Comparison of ENCODE assay signal across 19 cellular contexts in genomic region chr11:45676522-45677095, GRCh38. TPM values are rescaled to one million over a fixed set of nuclear protein-coding genes. Genes with fewer than 3 reads are reported as not detected.
DNase-seq lines count a peak whose midpoint lies in the region; ATAC-seq and TF ChIP-seq lines count a peak whose summit lies in the region.
"Had no signal": no experiment of that assay in that cellular context is flagged by ENCODE, and none has a peak within 500 bp of the region (broad histone marks: within the 10 kb centered on the region; RNA-seq: fewer than 3 reads in every experiment).

No MANE protein-coding gene starts in this region.

- H3K27ac ChIP-seq in neural progenitor cell (no peak overlapping the region), endodermal cell (ENCODE audit: low read depth, low read length) (no peak overlapping the region), upper lobe of left lung (no peak overlapping the region)
- H3K27ac ChIP-seq: C4-2B, skin epidermis had no signal

- no peak overlapping the region for H3K4me2 ChIP-seq in neural progenitor cell
- H3K4me2 ChIP-seq: GM23338 had no signal

- no peaks in the 10 kb centered on the region for H3K36me3 Mint-ChIP-seq in neural progenitor cell
- no peaks in the 10 kb centered on the region for H3K36me3 Mint-ChIP-seq in endodermal cell (ENCODE audit: low read depth)

- H3K9me3 ChIP-seq in neural progenitor cell (ENCODE audit: low read depth) (no peaks in the 10 kb centered on the region), endodermal cell (ENCODE audit: control insufficient read depth, low read length) (no peaks in the 10 kb centered on the region), upper lobe of left lung (no peaks in the 10 kb centered on the region)

- H3K4me3 ChIP-seq in neural progenitor cell: no peak overlapping the region
- no peak overlapping the region for H3K4me3 ChIP-seq in endodermal cell (ENCODE audit: low read length)
- H3K4me3 ChIP-seq in upper lobe of left lung: no peak overlapping the region
- H3K4me3 ChIP-seq: GM23338, skin epidermis had no signal

- no peak for TF ChIP-seq EP300 in upper lobe of left lung (IDR thresholded peaks at IDR 0.05)

- no peak for TF ChIP-seq CTCF in neural progenitor cell (IDR thresholded peaks at IDR 0.05)
- TF ChIP-seq CTCF in endodermal cell (conservative IDR thresholded peaks at IDR 0.05): no peak
- no peak for TF ChIP-seq CTCF in upper lobe of left lung (IDR thresholded peaks at IDR 0.05)

- H3F3A ChIP-seq in neural progenitor cell (ENCODE audit: low read depth): peaks cover 5% of the 10 kb centered on the region

- no peak for TF ChIP-seq POLR2A in upper lobe of left lung (IDR thresholded peaks at IDR 0.05)

- H3K27me3 Mint-ChIP-seq in neural progenitor cell (ENCODE audit: insufficient read depth, low read depth) (peaks cover 9% of the 10 kb centered on the region), endodermal cell (ENCODE audit: insufficient read depth) (peaks cover 2% of the 10 kb centered on the region)
- H3K27me3 Mint-ChIP-seq: activated CD4-positive, alpha-beta T cell treated with anti-CD3 and anti-CD28 coated beads, Interleukin-2, amount 10 ng/mL, durations not matched to agents 7 days and 5 days; activated T-helper 17 cell treated with anti-CD3 and anti-CD28 coated beads, Interleukin-2, amount 50 U/mL, for 72 hours had no signal

- 93 to 96% methylated on average over 4 to 5 of the region's 7 CpGs for WGBS in endodermal cell (ENCODE audit: insufficient coverage in 1 of 2, insufficient read length in 1 of 2), 2 experiments
- WGBS in upper lobe of left lung, 2 donors: 90 to 97% methylated on average over 7 of the region's 7 CpGs

- ATAC-seq in GM18873 (IDR thresholded peaks at IDR 0.05; ENCODE audit: low FRiP score, unreplicated experiment) (peak; percentile 90), GM21576 (IDR thresholded peaks at IDR 0.05; ENCODE audit: unreplicated experiment) (peak; percentile 88), HG03060 (IDR thresholded peaks at IDR 0.05; ENCODE audit: low read depth, unreplicated experiment) (peak; percentile 87), GM21528 (IDR thresholded peaks at IDR 0.05; ENCODE audit: low FRiP score, unreplicated experiment) (no peak), upper lobe of left lung (ENCODE audit: low FRiP score in 2 of 2) (no peak)
- ATAC-seq: activated T-helper 17 cell treated with anti-CD3 and anti-CD28 coated beads, Interleukin-2, amount 50 U/mL, for 72 hours; left cardiac atrium had no signal

- H3K4me3 Mint-ChIP-seq in neural progenitor cell (peak overlapping the region; percentile 15), endodermal cell (no peak overlapping the region)
- H3K4me3 Mint-ChIP-seq: activated CD4-positive, alpha-beta T cell treated with anti-CD3 and anti-CD28 coated beads, Interleukin-2, amount 10 ng/mL, durations not matched to agents 7 days and 5 days; activated T-helper 17 cell treated with anti-CD3 and anti-CD28 coated beads, Interleukin-2, amount 50 U/mL, for 72 hours; GM23338; nephron; T-helper 1 cell treated with Interleukin-12 subunit alpha and Interleukin-12 subunit beta and Interleukin-4 antibody, amounts not matched to agents 30 μg/mL and 1 μg/mL, for 36 hours had no signal

- H3K9ac ChIP-seq in neural progenitor cell (no peak overlapping the region), endodermal cell (ENCODE audit: extremely low read depth, low read length, poor library complexity, severe bottlenecking) (no peak overlapping the region)

- no peaks in the 10 kb centered on the region for H4K20me1 ChIP-seq in neural progenitor cell (ENCODE audit: low read depth)

- peak overlapping the region; percentile 11 for H3K27ac Mint-ChIP-seq in neural progenitor cell
- H3K27ac Mint-ChIP-seq in endodermal cell: no peak overlapping the region
- H3K27ac Mint-ChIP-seq: activated CD4-positive, alpha-beta T cell treated with anti-CD3 and anti-CD28 coated beads, Interleukin-2, amount 10 ng/mL, durations not matched to agents 7 days and 5 days; activated T-helper 17 cell treated with anti-CD3 and anti-CD28 coated beads, Interleukin-2, amount 50 U/mL, for 72 hours; GM23338; nephron; T-helper 1 cell treated with Interleukin-12 subunit alpha and Interleukin-12 subunit beta and Interleukin-4 antibody, amounts not matched to agents 30 μg/mL and 1 μg/mL, for 36 hours had no signal

- no peaks in the 10 kb centered on the region for H3K79me2 ChIP-seq in neural progenitor cell (ENCODE audit: low read depth)

- no peak for DNase-seq in neural progenitor cell (ENCODE audit: low spot score)
- DNase-seq in endodermal cell: no peak
- no peak for DNase-seq in activated T-cell treated with anti-CD3 and anti-CD28 coated beads for 4 hours
- DNase-seq in upper lobe of left lung: no peak
- DNase-seq: activated CD4-positive, alpha-beta T cell treated with anti-CD3 and anti-CD28 coated beads, Interleukin-2, amount 10 ng/mL, durations not matched to agents 7 days and 5 days; glutamatergic neuron; left cardiac atrium; NCI-H1105; NCI-H510A had no signal

- H3K36me3 ChIP-seq in neural progenitor cell (no peaks in the 10 kb centered on the region), endodermal cell (ENCODE audit: control insufficient read depth, insufficient read depth, low read length) (no peaks in the 10 kb centered on the region), upper lobe of left lung (no peaks in the 10 kb centered on the region)

- H3K4me1 Mint-ChIP-seq in neural progenitor cell (peaks cover 21% of the 10 kb centered on the region), endodermal cell (peaks cover 4% of the 10 kb centered on the region)
- H3K4me1 Mint-ChIP-seq: activated CD4-positive, alpha-beta T cell treated with anti-CD3 and anti-CD28 coated beads, Interleukin-2, amount 10 ng/mL, durations not matched to agents 7 days and 5 days; activated T-helper 17 cell treated with anti-CD3 and anti-CD28 coated beads, Interleukin-2, amount 50 U/mL, for 72 hours; nephron had no signal

- no peak overlapping the region for H2AFZ ChIP-seq in neural progenitor cell (replicated peaks)
- H2AFZ ChIP-seq: GM23338 had no signal

- H3K27me3 ChIP-seq in neural progenitor cell (no peaks in the 10 kb centered on the region), endodermal cell (ENCODE audit: control insufficient read depth, insufficient read depth, low read length, poor library complexity, severe bottlenecking) (no peaks in the 10 kb centered on the region), upper lobe of left lung (no peaks in the 10 kb centered on the region)

- H3K9me3 Mint-ChIP-seq in neural progenitor cell: no peaks in the 10 kb centered on the region
- no peaks in the 10 kb centered on the region for H3K9me3 Mint-ChIP-seq in endodermal cell
- H3K9me3 Mint-ChIP-seq: activated CD4-positive, alpha-beta T cell treated with anti-CD3 and anti-CD28 coated beads, Interleukin-2, amount 10 ng/mL, durations not matched to agents 7 days and 5 days; activated T-helper 17 cell treated with anti-CD3 and anti-CD28 coated beads, Interleukin-2, amount 50 U/mL, for 72 hours; GM23338; nephron; T-helper 1 cell treated with Interleukin-12 subunit alpha and Interleukin-12 subunit beta and Interleukin-4 antibody, amounts not matched to agents 30 μg/mL and 1 μg/mL, for 36 hours had no signal

- peaks cover 13% of the 10 kb centered on the region for H3K4me1 ChIP-seq in neural progenitor cell
- no peaks in the 10 kb centered on the region for H3K4me1 ChIP-seq in endodermal cell (ENCODE audit: control insufficient read depth, insufficient read depth, low read length)
- no peaks in the 10 kb centered on the region for H3K4me1 ChIP-seq in upper lobe of left lung

RNA-seq across cellular contexts. Expression of gene CHST1, which starts 11.2 kb away (rescaled TPM):
- total RNA-seq in neural progenitor cell (ENCODE audit: low replicate concordance) (0.53 TPM in 1 of 2 replicates, not detected in the other), endodermal cell (1 to 10 TPM in 1 of 2 donors, under 1 TPM in 1; 0.95 to 1.6 TPM), upper lobe of left lung (1 to 10 TPM; 1.6 to 7.4 (median 2.6) TPM)
- polyA plus RNA-seq in endodermal cell (2013, experiment 1 of 2): 3.1 TPM
- polyA plus RNA-seq in endodermal cell (2013, experiment 2 of 2): 3.4 TPM
- total RNA-seq: activated CD4-positive, alpha-beta T cell treated with anti-CD3 and anti-CD28 coated beads, Interleukin-2, amount 10 ng/mL, durations not matched to agents 7 days and 5 days; activated T-helper 17 cell treated with anti-CD3 and anti-CD28 coated beads, Interleukin-2, amount 50 U/mL, for 72 hours had no signal

Comparison
In these comparisons a context has a peak if more than half of its experiments do, and no peak if none do; other contexts are left out.
1. ATAC-seq: peak in GM18873 (single experiment), GM21576 (single experiment) and HG03060 (single experiment); none in GM21528 (single experiment) and upper lobe of left lung (0 of 2).